ENCODE assay signal across 8 cellular contexts in genomic region chr10:133308431-133309110, GRCh38. TPM values are rescaled to one million over a fixed set of nuclear protein-coding genes. Genes with fewer than 3 reads are reported as not detected.
DNase-seq lines count a peak whose midpoint lies in the region; ATAC-seq and TF ChIP-seq lines count a peak whose summit lies in the region.

Gene TUBGCP2, minus strand, starts transcription at chr10:133308872. Its CDS starts 5,931 bp downstream, at chr10:133302941.
Gene ZNF511, plus strand, starts transcription at chr10:133308914. Its CDS starts 30 bp downstream, at chr10:133308944.

- H3K4me3 ChIP-seq in ectodermal cell (ENCODE audit: insufficient read depth, low read depth, low read length) (peak within 1 kb of the TSS; percentile 96), lung (peak within 1 kb of the TSS; percentile 95)

- ATAC-seq in GM18870 (IDR thresholded peaks at IDR 0.05; ENCODE audit: unreplicated experiment) = peak; percentile 77
- peak; percentile 62 for ATAC-seq in HG03103 (IDR thresholded peaks at IDR 0.05; ENCODE audit: low read depth, unreplicated experiment)
- ATAC-seq in activated CD8-positive, alpha-beta T cell treated with anti-CD3 and anti-CD28 coated beads for 36 hours = peak; percentile 72
- peak; percentile 86 for ATAC-seq in lung (ENCODE audit: insufficient read depth, low FRiP score)

- 1% methylated on average over 90 of the region's 90 CpGs for WGBS in ectodermal cell, 2 experiments
- 0% methylated on average over 79 to 90 of the region's 90 CpGs for WGBS in lung, 2 donors

- peaks cover 9% of the 10 kb centered on the region for H3K36me3 Mint-ChIP-seq in activated CD8-positive, alpha-beta T cell treated with anti-CD3 and anti-CD28 coated beads for 36 hours (ENCODE audit: low read depth)

- H3K4me3 Mint-ChIP-seq in activated CD8-positive, alpha-beta T cell treated with anti-CD3 and anti-CD28 coated beads for 36 hours = peak within 1 kb of the TSS; percentile 95

- H3K9me3 ChIP-seq in ectodermal cell (ENCODE audit: control insufficient read depth, low read length) (no peaks in the 10 kb centered on the region), lung (ENCODE audit: control insufficient read depth in 2 of 2, insufficient read depth in 1 of 2, low read length in 1 of 2) (peaks cover 0 to 2% of the 10 kb centered on the region in 2 donors)

- H3K27ac ChIP-seq in ectodermal cell (ENCODE audit: insufficient read depth, low read depth, low read length, poor library complexity, severe bottlenecking) (peak within 1 kb of the TSS; percentile 94), lung (ENCODE audit: low read depth in 1 of 2, low read length in 1 of 2) (peak within 1 kb of the TSS; percentile 97 to 98)

- CTCF ChIA-PET in activated CD8-positive, alpha-beta T cell treated with anti-CD3 and anti-CD28 coated beads for 36 hours (lab: Charles Lee) = interaction anchor here (0.7 to 2.9 kb wide), 24 partner anchors 9 to 208 kb away, joined by 3 to 22 read pairs (median 5); partner anchors contain the start of gene ADAM8

- peak; percentile 57 for DNase-seq in AG09319 (ENCODE audit: extremely low read depth, low read depth)
- DNase-seq in NCI-H774 (lab: John Stamatoyannopoulos, UW) = peak; percentile 53
- DNase-seq in activated CD8-positive, alpha-beta T cell treated with anti-CD3 and anti-CD28 coated beads for 36 hours = peak; percentile 88
- peak; percentile 89 for DNase-seq in lung (ENCODE audit: low spot score)
- peak; percentile 80 to 88 (median 84) for DNase-seq in stimulated activated CD4-positive, alpha-beta T cell treated with anti-CD3 and anti-CD28 coated beads, TNF-alpha, amount 100 ng/mL, for 4 hours (ENCODE audit: low read depth in 3 of 3)

- TF ChIP-seq CTCF in AG09319 (IDR thresholded peaks at IDR 0.05; ENCODE audit: low read depth, low read length) (peak; percentile 17), lung (IDR thresholded peaks at IDR 0.05; ENCODE audit: control extremely low read depth, extremely low read depth) (no peak)
- no peak for TF ChIP-seq CTCF in activated CD8-positive, alpha-beta T cell treated with anti-CD3 and anti-CD28 coated beads for 36 hours (IDR thresholded peaks at IDR 0.05)

- intact Hi-C loops in activated CD8-positive, alpha-beta T cell treated with anti-CD3 and anti-CD28 coated beads for 36 hours (cut with micrococcal nuclease) = no loop called here

- POLR2A ChIA-PET in activated CD8-positive, alpha-beta T cell treated with anti-CD3 and anti-CD28 coated beads for 36 hours (lab: Charles Lee) = interaction anchor here (1.0 to 2.0 kb wide), 4 partner anchors 21 to 49 kb away, joined by 4 to 8 read pairs (median 6); no protein-coding TSS in a partner anchor

- peaks cover 29% of the 10 kb centered on the region for H3K4me1 Mint-ChIP-seq in activated CD8-positive, alpha-beta T cell treated with anti-CD3 and anti-CD28 coated beads for 36 hours (ENCODE audit: low read depth)

- H3K27me3 ChIP-seq in ectodermal cell (ENCODE audit: control insufficient read depth, insufficient read depth, low read length, poor library complexity, severe bottlenecking) = no peaks in the 10 kb centered on the region
- no peaks in the 10 kb centered on the region for H3K27me3 ChIP-seq in lung (ENCODE audit: control insufficient read depth, insufficient read depth)

- H3K9me3 Mint-ChIP-seq in activated CD8-positive, alpha-beta T cell treated with anti-CD3 and anti-CD28 coated beads for 36 hours = no peaks in the 10 kb centered on the region

- peak within 1 kb of the TSS; percentile 98 for H3K27ac Mint-ChIP-seq in activated CD8-positive, alpha-beta T cell treated with anti-CD3 and anti-CD28 coated beads for 36 hours

- H3K4me1 ChIP-seq in ectodermal cell (ENCODE audit: control insufficient read depth, insufficient read depth, low read length) (no peaks in the 10 kb centered on the region), lung (ENCODE audit: control insufficient read depth in 2 of 2, insufficient read depth in 2 of 2, low read length in 2 of 2) (peaks cover 11 to 12% of the 10 kb centered on the region in 2 donors)

- H3K27me3 Mint-ChIP-seq in activated CD8-positive, alpha-beta T cell treated with anti-CD3 and anti-CD28 coated beads for 36 hours = no peaks in the 10 kb centered on the region

- H3K36me3 ChIP-seq in ectodermal cell (ENCODE audit: control insufficient read depth, insufficient read depth, low read length) = peaks cover 10% of the 10 kb centered on the region
- peaks cover 0 to 19% of the 10 kb centered on the region in 2 donors for H3K36me3 ChIP-seq in lung (ENCODE audit: control insufficient read depth in 2 of 2, insufficient read depth in 2 of 2, low read length in 2 of 2)

RNA-seq across cellular contexts. Expression of gene TUBGCP2, which starts in this region (rescaled TPM):
- total RNA-seq in activated CD8-positive, alpha-beta T cell treated with anti-CD3 and anti-CD28 coated beads for 36 hours = 10 to 100 TPM; 54.1 to 57.5 TPM
- polyA plus RNA-seq in ectodermal cell (2013, experiment 1 of 4) = 57.5 TPM
- polyA plus RNA-seq in ectodermal cell (2013, experiment 2 of 4) = 59.4 TPM
- 44.9 TPM for polyA plus RNA-seq in ectodermal cell (2013, experiment 3 of 4)
- polyA plus RNA-seq in ectodermal cell (2013, experiment 4 of 4) = 44.1 TPM
- 10 to 100 TPM; 41.7 to 65.9 TPM for total RNA-seq in lung
- 10 to 100 TPM; 39.2 to 66.2 TPM for polyA plus RNA-seq in lung

RNA-seq across cellular contexts. Expression of gene ZNF511, which starts in this region (rescaled TPM):
- 10 to 100 TPM; 58.0 to 60.1 TPM for total RNA-seq in activated CD8-positive, alpha-beta T cell treated with anti-CD3 and anti-CD28 coated beads for 36 hours
- 43.1 TPM for polyA plus RNA-seq in ectodermal cell (2013, experiment 1 of 4)
- 50.4 TPM for polyA plus RNA-seq in ectodermal cell (2013, experiment 2 of 4)
- 36.9 TPM for polyA plus RNA-seq in ectodermal cell (2013, experiment 3 of 4)
- polyA plus RNA-seq in ectodermal cell (2013, experiment 4 of 4) = 39.2 TPM
- 10 to 100 TPM; 18.6 to 53.5 TPM for total RNA-seq in lung
- polyA plus RNA-seq in lung = 10 to 100 TPM; 33.8 to 79.9 TPM

Comparison
In these comparisons a context has a peak if more than half of its experiments do, and no peak if none do; other contexts are left out.
1. Peak in every context shown above with its lines: DNase-seq, ATAC-seq, H3K4me3 ChIP-seq and H3K27ac ChIP-seq.